ENCODE assay signal across 8 cellular contexts in the genomic region with DNA sequence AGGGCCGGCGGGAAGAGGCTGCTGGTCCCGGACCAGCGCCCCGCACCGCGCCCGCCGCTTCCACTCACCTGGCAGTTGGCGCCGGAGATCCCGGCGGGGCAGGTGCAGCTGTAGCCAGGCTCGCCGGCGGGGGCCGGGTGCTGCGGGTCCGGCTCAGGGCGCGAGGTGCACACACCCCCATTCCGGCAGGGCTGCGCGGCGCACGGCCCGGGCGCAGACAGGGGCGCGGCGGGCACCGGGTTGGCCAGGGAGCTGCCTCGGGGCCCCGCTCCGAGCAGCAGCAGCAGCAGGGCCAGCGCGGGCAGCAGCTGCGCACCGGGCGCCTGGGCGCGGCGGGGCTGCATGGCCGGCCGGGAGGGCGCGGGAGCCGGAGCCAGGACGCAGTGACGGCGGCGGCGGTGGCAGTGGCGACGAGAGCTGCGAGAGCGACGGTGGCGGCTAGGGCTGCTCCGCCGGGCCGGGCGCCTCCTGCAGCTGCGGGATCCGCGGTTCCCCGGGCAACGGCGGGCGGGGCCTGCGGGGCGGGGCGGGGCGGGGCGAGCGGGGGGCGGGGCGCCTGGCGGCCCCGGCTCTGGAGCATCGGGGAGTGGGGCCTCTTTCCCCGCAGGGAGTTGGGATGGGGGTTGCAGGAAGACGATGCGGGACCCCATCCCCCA. TPM values are rescaled to one million over a fixed set of nuclear protein-coding genes. Genes with fewer than 3 reads are reported as not detected.
DNase-seq lines count a peak whose midpoint lies in the region; ATAC-seq, FAIRE-seq and TF ChIP-seq lines count a peak whose summit lies in the region.

A gene with protein sequence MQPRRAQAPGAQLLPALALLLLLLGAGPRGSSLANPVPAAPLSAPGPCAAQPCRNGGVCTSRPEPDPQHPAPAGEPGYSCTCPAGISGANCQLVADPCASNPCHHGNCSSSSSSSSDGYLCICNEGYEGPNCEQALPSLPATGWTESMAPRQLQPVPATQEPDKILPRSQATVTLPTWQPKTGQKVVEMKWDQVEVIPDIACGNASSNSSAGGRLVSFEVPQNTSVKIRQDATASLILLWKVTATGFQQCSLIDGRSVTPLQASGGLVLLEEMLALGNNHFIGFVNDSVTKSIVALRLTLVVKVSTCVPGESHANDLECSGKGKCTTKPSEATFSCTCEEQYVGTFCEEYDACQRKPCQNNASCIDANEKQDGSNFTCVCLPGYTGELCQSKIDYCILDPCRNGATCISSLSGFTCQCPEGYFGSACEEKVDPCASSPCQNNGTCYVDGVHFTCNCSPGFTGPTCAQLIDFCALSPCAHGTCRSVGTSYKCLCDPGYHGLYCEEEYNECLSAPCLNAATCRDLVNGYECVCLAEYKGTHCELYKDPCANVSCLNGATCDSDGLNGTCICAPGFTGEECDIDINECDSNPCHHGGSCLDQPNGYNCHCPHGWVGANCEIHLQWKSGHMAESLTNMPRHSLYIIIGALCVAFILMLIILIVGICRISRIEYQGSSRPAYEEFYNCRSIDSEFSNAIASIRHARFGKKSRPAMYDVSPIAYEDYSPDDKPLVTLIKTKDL (minus strand): TSS at position 476 of the 656 bp plus-strand sequence. CDS start 132 bp downstream, at position 344.

- in situ Hi-C loops in K562 (cut with MboI): no loop called here

- no peak for TF ChIP-seq CTCF in K562 (IDR thresholded peaks at IDR 0.05 in 2 of 3, conservative IDR thresholded peaks at IDR 0.05 in 1 of 3; ENCODE audit: insufficient read depth in 2 of 3, low read depth in 1 of 3, low read length in 3 of 3)
- TF ChIP-seq CTCF in tibial nerve (IDR thresholded peaks at IDR 0.05): no peak

- H3K4me2 ChIP-seq in K562 (ENCODE audit: insufficient read depth, low read length): peak within 1 kb of the TSS; percentile 32; the same call in 1 of the 2 replicates

- no peak for FAIRE-seq in K562 (lab: Jason Lieb, UNC)

- H4K20me1 ChIP-seq in K562 (replicated peaks; ENCODE audit: control insufficient read depth, insufficient read depth, low read length): no peaks in the 10 kb centered on the region

- peak; percentile 76 for ATAC-seq in GM21390 (IDR thresholded peaks at IDR 0.05; ENCODE audit: unreplicated experiment)
- peak; percentile 96 for ATAC-seq in K562

- TF ChIP-seq POLR2A in K562 (conservative IDR thresholded peaks at IDR 0.05): no peak
- TF ChIP-seq POLR2A in tibial nerve (IDR thresholded peaks at IDR 0.05): no peak

- no peak for TF ChIP-seq RAD21 in K562 (CRISPR knock-in tag; conservative IDR thresholded peaks at IDR 0.05 in 1 of 2, IDR thresholded peaks at IDR 0.05 in 1 of 2)

- H2AFZ ChIP-seq in K562 (ENCODE audit: low read depth, low read length): no peak within 1 kb of the TSS

- H3K9ac ChIP-seq in K562 (ENCODE audit: insufficient read depth in 1 of 2, low read depth in 2 of 2, low read length in 2 of 2): no peak within 1 kb of the TSS

- no TSS peak for BruUV-seq in K562 (replicated peaks; lab: Mats Ljungman, UMichigan)

- H3K4me1 ChIP-seq in K562 (replicated peaks in 1 of 2; ENCODE audit: control insufficient read depth in 2 of 2, insufficient read depth in 2 of 2, low read length in 2 of 2): peaks cover 0 to 22% of the 10 kb centered on the region in 2 experiments; a peak in 2 of 5 replicates
- peaks cover 0 to 22% (median 15%) of the 10 kb centered on the region in 4 donors for H3K4me1 ChIP-seq in tibial nerve

- H3K36me3 ChIP-seq in K562 (ENCODE audit: control insufficient read depth, insufficient read depth, low read length) (no peaks in the 10 kb centered on the region), tibial nerve (no peaks in the 10 kb centered on the region)

- H3K27me3 ChIP-seq in K562 (ENCODE audit: control insufficient read depth in 2 of 2, insufficient read depth in 2 of 2, low read length in 2 of 2): peaks cover 0 to 15% of the 10 kb centered on the region in 2 experiments; a peak in 1 of 5 replicates
- peaks cover 0 to 84% of the 10 kb centered on the region in 2 donors for H3K27me3 ChIP-seq in tibial nerve

- WGBS in K562 (ENCODE audit: insufficient coverage, low coverage, missing lambda C conversion rate): 32% methylated on average over 24 of the region's 84 CpGs
- WGBS in tibial nerve, 2 donors: 2 to 3% methylated on average over 40 to 42 of the region's 84 CpGs

- POLR2A ChIA-PET in K562 (lab: Yijun Ruan, JAX): no interaction called here

- CTCF ChIA-PET in K562 (lab: Yijun Ruan, JAX; ENCODE audit: low intra/inter-chr PET ratio): no interaction called here

- no peak for TF ChIP-seq EP300 in K562 (IDR thresholded peaks at IDR 0.05; ENCODE audit: low read length)
- TF ChIP-seq EP300 in tibial nerve (IDR thresholded peaks at IDR 0.05): no peak

- DNase-seq in D341Med (ENCODE audit: low spot score) (peak; percentile 91), HPDE6-E6E7 (ENCODE audit: extremely low spot score) (peak; percentile 38), SW480 (ENCODE audit: low spot score) (peak; percentile 8), K562 (ENCODE audit: extremely low read depth in 1 of 4, low spot score in 3 of 4) (peak; percentile 24 to 80 (median 76)), iPS-NIHi11 (ENCODE audit: low spot score) (peak; percentile 89), tibial nerve (ENCODE audit: low spot score in 2 of 2) (no peak)
- peak; percentile 71 for DNase-seq in stimulated activated CD4-positive, alpha-beta T cell treated with anti-CD3 and anti-CD28 coated beads, Interleukin-15, amount 100 ng/mL, for 24 hours

- H3K27ac ChIP-seq in K562 (ENCODE audit: extremely low read depth, low read depth, low read length): no peak within 1 kb of the TSS
- H3K27ac ChIP-seq in tibial nerve: no peak within 1 kb of the TSS

- intact Hi-C loops in K562 (cut with micrococcal nuclease): no loop called here

- H3K4me3 ChIP-seq in K562 (no peak within 1 kb of the TSS), tibial nerve (peak within 1 kb of the TSS in 2 of 4 donors; percentile 27 to 43)

- H3K9me3 ChIP-seq in K562 (replicated peaks; ENCODE audit: control insufficient read depth, insufficient read depth, low read depth, low read length) (no peaks in the 10 kb centered on the region), tibial nerve (no peaks in the 10 kb centered on the region)

- H3K79me2 ChIP-seq in K562 (ENCODE audit: control insufficient read depth, insufficient read depth, low read length): no peaks in the 10 kb centered on the region

- no peaks in the 10 kb centered on the region for H3K9me1 ChIP-seq in K562 (ENCODE audit: control insufficient read depth, insufficient read depth, low read length)

TF ChIP-seq in K562, 482 proteins besides CTCF, POLR2A, EP300 and RAD21:
- TF ChIP-seq NFRKB (IDR thresholded peaks at IDR 0.05; ENCODE audit: low read depth) (no peak), CHCHD3 (CRISPR knock-in tag; IDR thresholded peaks at IDR 0.05) (no peak)
- TF ChIP-seq, protein P1, sequence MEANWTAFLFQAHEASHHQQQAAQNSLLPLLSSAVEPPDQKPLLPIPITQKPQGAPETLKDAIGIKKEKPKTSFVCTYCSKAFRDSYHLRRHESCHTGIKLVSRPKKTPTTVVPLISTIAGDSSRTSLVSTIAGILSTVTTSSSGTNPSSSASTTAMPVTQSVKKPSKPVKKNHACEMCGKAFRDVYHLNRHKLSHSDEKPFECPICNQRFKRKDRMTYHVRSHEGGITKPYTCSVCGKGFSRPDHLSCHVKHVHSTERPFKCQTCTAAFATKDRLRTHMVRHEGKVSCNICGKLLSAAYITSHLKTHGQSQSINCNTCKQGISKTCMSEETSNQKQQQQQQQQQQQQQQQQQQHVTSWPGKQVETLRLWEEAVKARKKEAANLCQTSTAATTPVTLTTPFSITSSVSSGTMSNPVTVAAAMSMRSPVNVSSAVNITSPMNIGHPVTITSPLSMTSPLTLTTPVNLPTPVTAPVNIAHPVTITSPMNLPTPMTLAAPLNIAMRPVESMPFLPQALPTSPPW (CRISPR knock-in tag; IDR thresholded peaks at IDR 0.05): peak; percentile 51; the same call in 1 of the 2 replicates

RNA-seq across cellular contexts. Expression of the gene that starts here (rescaled TPM):
- total RNA-seq in K562 (2011; cell fraction: chromatin; rRNA removed; ENCODE audit: low replicate concordance): not detected in 2 replicates
- not detected in 2 replicates for total RNA-seq in K562 (2011; cell fraction: nucleolus; rRNA removed)
- total RNA-seq in K562 (2011; cell fraction: nucleoplasm; rRNA removed): not detected in 2 replicates
- total RNA-seq in K562 (2014; rRNA removed): not detected in 2 replicates
- not detected in 2 replicates for total RNA-seq in K562 (2014; rRNA removed; fragmentation: Illumina TruSeq; extraction: Trizol)
- total RNA-seq in K562 (2015; rRNA removed; fragmentation: Illumina TruSeq; extraction: Trizol): not detected in 2 replicates
- total RNA-seq in K562 (2021): not detected in 2 replicates
- polyA plus RNA-seq in K562 (2011; rRNA removed): not detected in 2 replicates
- not detected in 2 replicates for polyA plus RNA-seq in K562 (2011; cell fraction: cytosol; rRNA removed)
- not detected in 2 replicates for polyA plus RNA-seq in K562 (2011; cell fraction: nucleus; rRNA removed)
- polyA plus RNA-seq in K562 (2012): not detected in 2 replicates
- polyA plus RNA-seq in K562 (2014; fragmentation: Illumina TruSeq; extraction: Trizol): not detected in 2 replicates
- polyA plus RNA-seq in K562 (2014; fragmentation: Nextera tagmentation; extraction: Ambion mirVana): not detected
- not detected in 2 replicates for polyA plus RNA-seq in K562 (2014; rRNA removed)
- polyA minus RNA-seq in K562 (2011; rRNA and poly(A)+ RNA removed): not detected in 2 replicates
- polyA minus RNA-seq in K562 (2011; cell fraction: cytosol; rRNA and poly(A)+ RNA removed): not detected in 2 replicates
- polyA minus RNA-seq in K562 (2011; cell fraction: nucleus; rRNA and poly(A)+ RNA removed): not detected in 2 replicates
- total RNA-seq in tibial nerve: 10 to 100 TPM in 1 of 4 donors, 1 to 10 TPM in 3; 1.5 to 13.1 (median 4.7) TPM

Comparison
In these comparisons a context has a peak if more than half of its experiments do, and no peak if none do; other contexts are left out.
1. Peak in DNase-seq, ATAC-seq and H3K4me2 ChIP-seq in K562; RNA of the gene not detected or under 1 TPM.
2. DNase-seq: peak in D341Med (single experiment), HPDE6-E6E7 (single experiment), SW480 (single experiment), iPS-NIHi11 (single experiment) and stimulated activated CD4-positive, alpha-beta T cell treated with anti-CD3 and anti-CD28 coated beads, Interleukin-15, amount 100 ng/mL, for 24 hours (single experiment); none in tibial nerve (0 of 2).